ENCODE assay signal across 16 cellular contexts in the genomic region with DNA sequence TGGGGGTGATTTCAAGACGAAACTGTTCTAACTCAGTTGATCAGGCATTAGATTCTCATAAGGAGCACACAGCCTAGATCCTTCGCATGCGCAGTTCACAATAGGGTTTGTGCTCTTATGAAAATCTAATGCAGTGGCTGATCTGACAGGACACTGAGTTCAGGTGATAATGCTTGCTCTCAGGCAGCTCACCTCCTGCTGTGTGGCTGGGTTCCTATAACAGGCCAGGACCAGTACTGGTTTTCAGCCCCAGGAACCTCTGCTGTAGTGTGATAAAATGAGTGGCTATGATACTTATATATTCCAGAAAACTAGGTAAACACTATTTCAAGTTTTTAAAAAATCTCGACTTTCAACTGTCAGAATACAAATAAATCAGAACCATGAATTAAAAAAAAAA.
"Had no signal": no experiment of that assay in that cellular context is flagged by ENCODE, and none has a peak within 500 bp of the region (broad histone marks: within the 10 kb centered on the region; RNA-seq: fewer than 3 reads in every experiment).

No MANE protein-coding gene starts in this region.

- H3K4me3 ChIP-seq: gastrocnemius medialis, heart left ventricle, left lung, mucosa of descending colon had no signal

- DNase-seq: activated CD4-positive, alpha-beta T cell treated with anti-CD3 and anti-CD28 coated beads, Interleukin-2, amount 10 ng/mL, durations not matched to agents 7 days and 5 days; activated naive CD8-positive, alpha-beta T cell treated with anti-CD3 and anti-CD28 coated beads, Interleukin-2, amount 10 ng/mL, durations not matched to agents 7 days and 5 days; anterior cingulate cortex; dermis blood vessel endothelial cell; effector memory CD8-positive, alpha-beta T cell; gastrocnemius medialis; heart left ventricle; kidney; left lung; mammary epithelial cell; mucosa of descending colon; naive thymus-derived CD8-positive, alpha-beta T cell; small intestine; stimulated activated naive CD8-positive, alpha-beta T cell treated with anti-CD3 and anti-CD28 coated beads, Interleukin-15, Interleukin-2, amounts not matched to agents 100 U/mL and 50 U/mL, for 24 hours had no signal

- H3K9me3 ChIP-seq: gastrocnemius medialis, heart left ventricle, left lung, mucosa of descending colon had no signal

- H3K4me1 Mint-ChIP-seq: activated CD4-positive, alpha-beta T cell treated with anti-CD3 and anti-CD28 coated beads, Interleukin-2, amount 10 ng/mL, durations not matched to agents 7 days and 5 days; activated naive CD8-positive, alpha-beta T cell treated with anti-CD3 and anti-CD28 coated beads, Interleukin-2, amount 10 ng/mL, durations not matched to agents 7 days and 5 days; naive thymus-derived CD8-positive, alpha-beta T cell had no signal

- ATAC-seq: effector memory CD8-positive, alpha-beta T cell; gastrocnemius medialis; left lung; mucosa of descending colon; naive thymus-derived CD8-positive, alpha-beta T cell; stimulated activated naive CD8-positive, alpha-beta T cell treated with anti-CD3 and anti-CD28 coated beads, Interleukin-15, Interleukin-2, amounts not matched to agents 100 U/mL and 50 U/mL, for 24 hours had no signal

- H3K4me3 Mint-ChIP-seq: activated CD4-positive, alpha-beta T cell treated with anti-CD3 and anti-CD28 coated beads, Interleukin-2, amount 10 ng/mL, durations not matched to agents 7 days and 5 days; activated naive CD8-positive, alpha-beta T cell treated with anti-CD3 and anti-CD28 coated beads, Interleukin-2, amount 10 ng/mL, durations not matched to agents 7 days and 5 days; activated T-helper 1 cell treated with anti-CD3 and anti-CD28 coated beads, Interleukin-12 subunit alpha, Interleukin-12 subunit beta, Interleukin-2, Interleukin-4 antibody, amounts not matched to agents 30 ng/mL and 10 ng/mL and 1 ng/mL, durations not matched to agents 14 hours and 24 hours and 36 hours; effector memory CD8-positive, alpha-beta T cell; naive thymus-derived CD8-positive, alpha-beta T cell; T-helper 2 cell treated with Interferon-gamma antibody and Interleukin-4, amounts not matched to agents 5 μg/mL and 100 μg/mL, for 36 hours had no signal

- FAIRE-seq: kidney, small intestine had no signal

- H3K9me3 Mint-ChIP-seq: activated CD4-positive, alpha-beta T cell treated with anti-CD3 and anti-CD28 coated beads, Interleukin-2, amount 10 ng/mL, durations not matched to agents 7 days and 5 days; activated T-helper 1 cell treated with anti-CD3 and anti-CD28 coated beads, Interleukin-12 subunit alpha, Interleukin-12 subunit beta, Interleukin-2, Interleukin-4 antibody, amounts not matched to agents 30 ng/mL and 10 ng/mL and 1 ng/mL, durations not matched to agents 14 hours and 24 hours and 36 hours had no signal

- H3K4me1 ChIP-seq: gastrocnemius medialis, heart left ventricle, left lung had no signal

- H3K27ac ChIP-seq: gastrocnemius medialis, heart left ventricle, left lung had no signal

- H3K27me3 ChIP-seq: gastrocnemius medialis, heart left ventricle, left lung had no signal

- H3K36me3 ChIP-seq: gastrocnemius medialis, heart left ventricle, left lung had no signal

- H3K27ac Mint-ChIP-seq: activated CD4-positive, alpha-beta T cell treated with anti-CD3 and anti-CD28 coated beads, Interleukin-2, amount 10 ng/mL, durations not matched to agents 7 days and 5 days; activated naive CD8-positive, alpha-beta T cell treated with anti-CD3 and anti-CD28 coated beads, Interleukin-2, amount 10 ng/mL, durations not matched to agents 7 days and 5 days; activated T-helper 1 cell treated with anti-CD3 and anti-CD28 coated beads, Interleukin-12 subunit alpha, Interleukin-12 subunit beta, Interleukin-2, Interleukin-4 antibody, amounts not matched to agents 30 ng/mL and 10 ng/mL and 1 ng/mL, durations not matched to agents 14 hours and 24 hours and 36 hours; effector memory CD8-positive, alpha-beta T cell; naive thymus-derived CD8-positive, alpha-beta T cell; T-helper 2 cell treated with Interferon-gamma antibody and Interleukin-4, amounts not matched to agents 5 μg/mL and 100 μg/mL, for 36 hours had no signal

- H3K27me3 Mint-ChIP-seq: activated CD4-positive, alpha-beta T cell treated with anti-CD3 and anti-CD28 coated beads, Interleukin-2, amount 10 ng/mL, durations not matched to agents 7 days and 5 days; activated naive CD8-positive, alpha-beta T cell treated with anti-CD3 and anti-CD28 coated beads, Interleukin-2, amount 10 ng/mL, durations not matched to agents 7 days and 5 days; effector memory CD8-positive, alpha-beta T cell; naive thymus-derived CD8-positive, alpha-beta T cell had no signal

- H3K36me3 Mint-ChIP-seq: activated naive CD8-positive, alpha-beta T cell treated with anti-CD3 and anti-CD28 coated beads, Interleukin-2, amount 10 ng/mL, durations not matched to agents 7 days and 5 days; naive thymus-derived CD8-positive, alpha-beta T cell had no signal
